In genomic region chr3:56724580-56725142, GRCh38 we compare ENCODE assay signal across 1 cellular context.
TF ChIP-seq lines count a peak whose summit lies in the region.

No MANE protein-coding gene starts in this region.

TF ChIP-seq in H1, 55 proteins besides CTCF, POLR2A, EP300 and RAD21:
- TF ChIP-seq SIN3A (conservative IDR thresholded peaks at IDR 0.05 in 1 of 2, IDR thresholded peaks at IDR 0.05 in 1 of 2; ENCODE audit: low read depth in 1 of 2, low read length in 2 of 2) (no peak), SIX5 (IDR thresholded peaks at IDR 0.05; ENCODE audit: low read depth, low read length) (no peak), CBX5 (IDR thresholded peaks at IDR 0.05; ENCODE audit: low read depth, low read length) (no peak), CEBPB (IDR thresholded peaks at IDR 0.05; ENCODE audit: low read depth, low read length) (no peak), GTF2F1 (IDR thresholded peaks at IDR 0.05; ENCODE audit: borderline replicate concordance, low read depth, low read length) (no peak), TAF7 (optimal IDR thresholded peaks at IDR 0.05; ENCODE audit: borderline replicate concordance, low read depth, low read length) (no peak), RBBP5 (IDR thresholded peaks at IDR 0.05; ENCODE audit: borderline replicate concordance, low read depth, low read length) (no peak), RNF2 (IDR thresholded peaks at IDR 0.05; ENCODE audit: borderline replicate concordance, low read depth, low read length, missing control alignments, poor library complexity, severe bottlenecking) (no peak), SP2 (IDR thresholded peaks at IDR 0.05; ENCODE audit: low read length) (no peak), POU5F1 (IDR thresholded peaks at IDR 0.05; ENCODE audit: low read depth, low read length) (no peak), ATF2 (IDR thresholded peaks at IDR 0.05; ENCODE audit: low read length) (no peak), NRF1 (IDR thresholded peaks at IDR 0.05; ENCODE audit: low read depth, low read length) (no peak), CBX8 (IDR thresholded peaks at IDR 0.05; ENCODE audit: borderline replicate concordance, low read depth, low read length) (no peak), BRCA1 (IDR thresholded peaks at IDR 0.05; ENCODE audit: low read depth, low read length) (no peak), MAX (IDR thresholded peaks at IDR 0.05) (no peak), KDM1A (IDR thresholded peaks at IDR 0.05; ENCODE audit: borderline replicate concordance, low read length) (no peak), RXRA (IDR thresholded peaks at IDR 0.05; ENCODE audit: insufficient read depth, low read depth, low read length) (no peak), JUND (IDR thresholded peaks at IDR 0.05; ENCODE audit: low read length) (no peak), CHD7 (IDR thresholded peaks at IDR 0.05; ENCODE audit: insufficient replicate concordance, low read length) (no peak)
TF ChIP-seq in H1: peak in this region for 0.
